ENCODE assay signal across 15 cellular contexts in the genomic region with DNA sequence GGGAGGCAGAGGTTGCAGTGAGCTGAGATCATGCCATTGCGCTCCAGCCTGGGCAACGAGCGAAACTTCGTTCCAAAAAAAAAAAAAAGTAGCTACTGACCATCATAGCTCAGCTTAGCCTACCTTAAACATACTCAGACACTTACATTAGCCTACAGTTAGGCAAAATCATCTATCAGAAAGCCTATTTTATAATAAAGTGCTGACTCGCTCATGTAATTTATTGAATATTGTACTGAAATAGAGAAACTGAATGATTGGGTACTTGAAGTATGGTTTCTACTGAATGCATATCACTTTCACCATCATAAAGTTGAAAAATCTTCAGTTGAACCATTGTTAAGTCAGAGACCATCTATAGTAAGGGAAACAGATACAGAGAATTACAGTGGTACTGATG.
A peak's percentile ranks its signal among the peaks of the same experiment; 100 is the strongest.
DNase-seq lines count a peak whose midpoint lies in the region; ATAC-seq, FAIRE-seq and TF ChIP-seq lines count a peak whose summit lies in the region.
"Had no signal": no experiment of that assay in that cellular context is flagged by ENCODE, and none has a peak within 500 bp of the region (broad histone marks: within the 10 kb centered on the region; RNA-seq: fewer than 3 reads in every experiment).

No MANE protein-coding gene starts in this region.

- CTCF ChIA-PET in A549 (lab: Yijun Ruan, JAX): interaction anchor here (0.6 to 6.5 kb wide), 7 partner anchors 8 to 299 kb away, joined by 3 to 50 read pairs (median 3); no protein-coding TSS in a partner anchor

- no peak for DNase-seq in A549 (ENCODE audit: low read depth in 1 of 2, low spot score in 1 of 2)
- DNase-seq in colonic mucosa: no peak
- DNase-seq in natural killer cell treated with Interleukin-12 subunit alpha and Interleukin-12 subunit beta and Interleukin-15 and Interleukin-18, amount 100 ng/mL, for 72 hours (ENCODE audit: low spot score): no peak
- no peak for DNase-seq in T-helper 2 cell
- DNase-seq in putamen (ENCODE audit: low spot score): no peak
- no peak for DNase-seq in Kasumi-1 (lab: John Stamatoyannopoulos, UW)
- DNase-seq in iPS-NIHi7 (ENCODE audit: extremely low spot score): no peak
- DNase-seq: esophagus squamous epithelium, hippocampal formation, NCI-H1417, occipital lobe, OCI-M1 had no signal

- no peak overlapping the region for H3K9ac ChIP-seq in HUES6 (ENCODE audit: low read length)
- H3K9ac ChIP-seq in colonic mucosa (ENCODE audit: low read depth in 2 of 2, low read length in 2 of 2): no peak overlapping the region

- peak overlapping the region; percentile 89 to 93 for H3K27ac ChIP-seq in A549
- peak overlapping the region; percentile 73; the same call in 1 of the 2 replicates for H3K27ac ChIP-seq in HUES6 (ENCODE audit: low read depth, low read length)
- H3K27ac ChIP-seq in colonic mucosa: peak overlapping the region; percentile 77

- peaks cover 78% of the 10 kb centered on the region for H3K4me1 ChIP-seq in A549
- H3K4me1 ChIP-seq in HUES6 (ENCODE audit: control insufficient read depth, insufficient read depth, low read length): peaks cover 58% of the 10 kb centered on the region
- peaks cover 18% of the 10 kb centered on the region for H3K4me1 ChIP-seq in colonic mucosa

- H3K4me3 ChIP-seq in A549 (no peak overlapping the region), HUES6 (ENCODE audit: low read depth, low read length) (no peak overlapping the region), colonic mucosa (no peak overlapping the region)
- H3K4me3 ChIP-seq: esophagus squamous epithelium, GM12878 had no signal

- TF ChIP-seq RAD21 in A549 (conservative IDR thresholded peaks at IDR 0.05 in 1 of 2, IDR thresholded peaks at IDR 0.05 in 1 of 2): no peak

- no peaks in the 10 kb centered on the region for H3K9me3 ChIP-seq in A549
- H3K9me3 ChIP-seq in HUES6 (ENCODE audit: control insufficient read depth, insufficient read depth, low read depth, low read length): no peaks in the 10 kb centered on the region
- H3K9me3 ChIP-seq in colonic mucosa: no peaks in the 10 kb centered on the region
- H3K9me3 ChIP-seq: esophagus squamous epithelium had no signal

- TF ChIP-seq CTCF in A549 (IDR thresholded peaks at IDR 0.05) (no peak), colonic mucosa (IDR thresholded peaks at IDR 0.05) (no peak)

- H3K36me3 ChIP-seq in HUES6 (ENCODE audit: control insufficient read depth, insufficient read depth, low read length): 0 out of 2 replicates have a peak, but pooled peaks cover 3% of the 10 kb centered on the region
- H3K36me3 ChIP-seq in colonic mucosa: no peaks in the 10 kb centered on the region
- H3K36me3 ChIP-seq: esophagus squamous epithelium had no signal

- H3K4me1 Mint-ChIP-seq in natural killer cell treated with Interleukin-12 subunit alpha and Interleukin-12 subunit beta and Interleukin-15 and Interleukin-18, amount 100 ng/mL, for 72 hours (ENCODE audit: low read depth in 2 of 2): peaks cover 53 to 69% of the 10 kb centered on the region in 2 donors

- H3K36me3 Mint-ChIP-seq in natural killer cell treated with Interleukin-12 subunit alpha and Interleukin-12 subunit beta and Interleukin-15 and Interleukin-18, amount 100 ng/mL, for 72 hours: peaks cover 5% of the 10 kb centered on the region

- intact Hi-C loops in colonic mucosa (cut with DNase I): no loop called here

- TF ChIP-seq EP300 in A549 (IDR thresholded peaks at IDR 0.05): no peak

- peak overlapping the region; percentile 78 to 85 for H3K27ac Mint-ChIP-seq in natural killer cell treated with Interleukin-12 subunit alpha and Interleukin-12 subunit beta and Interleukin-15 and Interleukin-18, amount 100 ng/mL, for 72 hours

- H3K4me3 Mint-ChIP-seq in natural killer cell treated with Interleukin-12 subunit alpha and Interleukin-12 subunit beta and Interleukin-15 and Interleukin-18, amount 100 ng/mL, for 72 hours: no peak overlapping the region
- H3K4me3 Mint-ChIP-seq: activated CD8-positive, alpha-beta T cell treated with anti-CD3 and anti-CD28 coated beads for 36 hours had no signal

- H3K4me2 ChIP-seq in A549: peak overlapping the region; percentile 76

- no peaks in the 10 kb centered on the region for H3K27me3 Mint-ChIP-seq in natural killer cell treated with Interleukin-12 subunit alpha and Interleukin-12 subunit beta and Interleukin-15 and Interleukin-18, amount 100 ng/mL, for 72 hours
- H3K27me3 Mint-ChIP-seq: activated CD8-positive, alpha-beta T cell treated with anti-CD3 and anti-CD28 coated beads for 36 hours had no signal

- no peaks in the 10 kb centered on the region for H3K27me3 ChIP-seq in HUES6 (ENCODE audit: control insufficient read depth, insufficient read depth, low read length)
- H3K27me3 ChIP-seq in colonic mucosa: no peaks in the 10 kb centered on the region
- H3K27me3 ChIP-seq: esophagus squamous epithelium had no signal

- FAIRE-seq in A549 (lab: Jason Lieb, UNC): no peak
- FAIRE-seq: GM12878 had no signal

- no peak for TF ChIP-seq POLR2A in A549 (IDR thresholded peaks at IDR 0.05; ENCODE audit: low read length)

- WGBS in A549 (ENCODE audit: missing lambda C conversion rate): 76% methylated on average over 5 of the region's 5 CpGs

- ATAC-seq in A549: no peak
- no peak for ATAC-seq in natural killer cell treated with Interleukin-12 subunit alpha and Interleukin-12 subunit beta and Interleukin-15 and Interleukin-18, amount 100 ng/mL, for 72 hours

- no peaks in the 10 kb centered on the region for H3K9me3 Mint-ChIP-seq in natural killer cell treated with Interleukin-12 subunit alpha and Interleukin-12 subunit beta and Interleukin-15 and Interleukin-18, amount 100 ng/mL, for 72 hours
- H3K9me3 Mint-ChIP-seq: activated CD8-positive, alpha-beta T cell treated with anti-CD3 and anti-CD28 coated beads for 36 hours had no signal

- POLR2A ChIA-PET in A549 (lab: Yijun Ruan, JAX): interaction anchor here (2.4 kb wide), 1 partner anchor 12 kb away, joined by 30 read pairs; no protein-coding TSS in a partner anchor

TF ChIP-seq in A549, 52 proteins besides CTCF, POLR2A, EP300 and RAD21:
- TF ChIP-seq EHF (CRISPR knock-in tag; IDR thresholded peaks at IDR 0.05) (no peak), RARB (CRISPR knock-in tag; IDR thresholded peaks at IDR 0.05) (no peak), NPAS2 (CRISPR knock-in tag; IDR thresholded peaks at IDR 0.05; ENCODE audit: borderline replicate concordance) (no peak), CBX8 (IDR thresholded peaks at IDR 0.05) (no peak), SREBF2 (IDR thresholded peaks at IDR 0.05) (no peak), FOSB (CRISPR knock-in tag; IDR thresholded peaks at IDR 0.05) (no peak), TFCP2L1 (CRISPR knock-in tag; IDR thresholded peaks at IDR 0.05) (no peak), GATA3 (IDR thresholded peaks at IDR 0.05; ENCODE audit: borderline replicate concordance) (no peak), PHF8 (IDR thresholded peaks at IDR 0.05; ENCODE audit: borderline replicate concordance, low read depth) (no peak), KDM1A (IDR thresholded peaks at IDR 0.05; ENCODE audit: low read depth) (no peak), BHLHE40 (IDR thresholded peaks at IDR 0.05; ENCODE audit: low read depth, low read length) (no peak), ZNF302 (CRISPR knock-in tag; IDR thresholded peaks at IDR 0.05) (no peak), MYC (IDR thresholded peaks at IDR 0.05; ENCODE audit: borderline replicate concordance, low read length) (no peak), HEYL (CRISPR knock-in tag; IDR thresholded peaks at IDR 0.05) (no peak), RNF2 (IDR thresholded peaks at IDR 0.05; ENCODE audit: borderline replicate concordance, low read depth) (no peak), ZFP36 (IDR thresholded peaks at IDR 0.05; ENCODE audit: borderline replicate concordance, partially characterized antibody) (no peak)
- TF ChIP-seq, protein P1, sequence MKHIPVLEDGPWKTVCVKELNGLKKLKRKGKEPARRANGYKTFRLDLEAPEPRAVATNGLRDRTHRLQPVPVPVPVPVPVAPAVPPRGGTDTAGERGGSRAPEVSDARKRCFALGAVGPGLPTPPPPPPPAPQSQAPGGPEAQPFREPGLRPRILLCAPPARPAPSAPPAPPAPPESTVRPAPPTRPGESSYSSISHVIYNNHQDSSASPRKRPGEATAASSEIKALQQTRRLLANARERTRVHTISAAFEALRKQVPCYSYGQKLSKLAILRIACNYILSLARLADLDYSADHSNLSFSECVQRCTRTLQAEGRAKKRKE (CRISPR knock-in tag; IDR thresholded peaks at IDR 0.05; ENCODE audit: low read depth): no peak
- TF ChIP-seq, protein P2, sequence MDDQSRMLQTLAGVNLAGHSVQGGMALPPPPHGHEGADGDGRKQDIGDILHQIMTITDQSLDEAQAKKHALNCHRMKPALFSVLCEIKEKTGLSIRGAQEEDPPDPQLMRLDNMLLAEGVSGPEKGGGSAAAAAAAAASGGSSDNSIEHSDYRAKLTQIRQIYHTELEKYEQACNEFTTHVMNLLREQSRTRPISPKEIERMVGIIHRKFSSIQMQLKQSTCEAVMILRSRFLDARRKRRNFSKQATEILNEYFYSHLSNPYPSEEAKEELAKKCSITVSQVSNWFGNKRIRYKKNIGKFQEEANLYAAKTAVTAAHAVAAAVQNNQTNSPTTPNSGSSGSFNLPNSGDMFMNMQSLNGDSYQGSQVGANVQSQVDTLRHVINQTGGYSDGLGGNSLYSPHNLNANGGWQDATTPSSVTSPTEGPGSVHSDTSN (IDR thresholded peaks at IDR 0.05): no peak
- TF ChIP-seq, protein P3, sequence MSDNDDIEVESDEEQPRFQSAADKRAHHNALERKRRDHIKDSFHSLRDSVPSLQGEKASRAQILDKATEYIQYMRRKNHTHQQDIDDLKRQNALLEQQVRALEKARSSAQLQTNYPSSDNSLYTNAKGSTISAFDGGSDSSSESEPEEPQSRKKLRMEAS (IDR thresholded peaks at IDR 0.05): no peak
TF ChIP-seq in A549: peak in this region for 0.
